In genomic region chr17:49031965-49032928, GRCh38 we compare ENCODE assay signal across 8 cellular contexts. TPM values are rescaled to one million over a fixed set of nuclear protein-coding genes. Genes with fewer than 3 reads are reported as not detected.
DNase-seq lines count a peak whose midpoint lies in the region; ATAC-seq and TF ChIP-seq lines count a peak whose summit lies in the region.

No MANE protein-coding gene starts in this region.

- TF ChIP-seq CTCF in OCI-LY1 (IDR thresholded peaks at IDR 0.05; ENCODE audit: low read length), result peak; percentile 81

- ATAC-seq in HG03520 (IDR thresholded peaks at IDR 0.05; ENCODE audit: unreplicated experiment) (no peak), GM19455 (IDR thresholded peaks at IDR 0.05; ENCODE audit: unreplicated experiment) (no peak)

- H3K27me3 ChIP-seq in OCI-LY1 (ENCODE audit: insufficient read depth, low read length), result no peaks in the 10 kb centered on the region

- H3K36me3 ChIP-seq in OCI-LY1 (ENCODE audit: insufficient read depth, low read length), result peaks cover 35% of the 10 kb centered on the region

- intact Hi-C loops in head of caudate nucleus (cut with DNase I), result no loop called here

- H3K27ac ChIP-seq in OCI-LY1 (ENCODE audit: low read depth, low read length, poor library complexity, severe bottlenecking), result no peak overlapping the region

- H3F3A ChIP-seq in OCI-LY1 (ENCODE audit: insufficient read depth, low read length), result no peaks in the 10 kb centered on the region

- H3K9me2 ChIP-seq in OCI-LY1 (ENCODE audit: low read depth, low read length), result no peaks in the 10 kb centered on the region

- no peaks in the 10 kb centered on the region for H4K20me1 ChIP-seq in OCI-LY1 (ENCODE audit: insufficient read depth, low read length)

- DNase-seq in Daoy (ENCODE audit: low read depth) (peak; percentile 63), KG1 (lab: John Stamatoyannopoulos, UW) (peak; percentile 48), head of caudate nucleus (peak in 29 of 42 donors; percentile 14 to 77 (median 40)), renal cortical epithelial cell (ENCODE audit: low read depth) (peak; percentile 67)
- peak; percentile 24 for DNase-seq in activated naive CD4-positive, alpha-beta T cell treated with anti-CD3 and anti-CD28 coated beads, Interleukin-2, amount 50 U/mL, for 16 hours

- H3K4me1 ChIP-seq in OCI-LY1 (ENCODE audit: insufficient read depth, low read length, severe bottlenecking), result peaks cover 4% of the 10 kb centered on the region

- no peak overlapping the region for H3K4me3 ChIP-seq in OCI-LY1 (ENCODE audit: low read depth, low read length, poor library complexity, severe bottlenecking)

- no peaks in the 10 kb centered on the region for H3K79me2 ChIP-seq in OCI-LY1 (ENCODE audit: insufficient read depth, low read length)

- no peak overlapping the region; the same call in 1 of the 2 replicates for H3K4me2 ChIP-seq in OCI-LY1 (ENCODE audit: low read length)

- no peak overlapping the region for H3K9ac ChIP-seq in OCI-LY1 (ENCODE audit: low read length)

- H3K9me3 ChIP-seq in OCI-LY1 (ENCODE audit: low read length), result no peaks in the 10 kb centered on the region

- H2AFZ ChIP-seq in OCI-LY1 (ENCODE audit: low read length), result no peak overlapping the region

RNA-seq across cellular contexts. Expression of gene IGF2BP1, which starts 35.1 kb away (rescaled TPM):
- 15.2 and 16.7 TPM in 2 replicates for total RNA-seq in Daoy (2014; rRNA removed; shearing (Covaris generic))
- 0.45 and 1.4 TPM in 2 replicates for total RNA-seq in renal cortical epithelial cell
